11 cellular contexts compared by ENCODE assay signal in the genomic region with DNA sequence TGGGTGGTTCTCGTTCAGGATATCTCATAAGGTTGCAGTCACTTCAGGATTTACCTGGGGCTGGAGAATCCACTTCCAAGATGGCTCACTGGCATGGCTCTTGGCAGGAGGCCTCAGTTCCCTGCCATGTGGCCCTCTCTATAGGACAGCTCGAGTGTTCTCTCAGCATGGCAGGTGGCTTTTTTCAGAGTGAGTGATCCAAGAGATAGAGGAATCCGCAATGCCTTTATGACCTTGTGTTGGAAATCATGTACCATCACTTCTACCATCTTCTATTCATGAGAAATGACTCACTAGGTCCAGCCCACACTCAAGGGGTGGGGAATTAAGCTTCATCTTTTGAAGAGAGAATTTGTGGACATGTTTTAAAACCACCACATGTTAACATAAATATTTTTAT. TPM values are rescaled to one million over a fixed set of nuclear protein-coding genes. Genes with fewer than 3 reads are reported as not detected.
DNase-seq lines count a peak whose midpoint lies in the region; ATAC-seq lines count a peak whose summit lies in the region.
"Had no signal": no experiment of that assay in that cellular context is flagged by ENCODE, and none has a peak within 500 bp of the region (broad histone marks: within the 10 kb centered on the region; RNA-seq: fewer than 3 reads in every experiment).

No MANE protein-coding gene starts in this region.

- H3K27ac Mint-ChIP-seq in naive B cell, result peak overlapping the region; percentile 92 to 100 (median 97)

- peaks cover 19 to 21% of the 10 kb centered on the region in 2 donors for H3K36me3 Mint-ChIP-seq in naive B cell

- WGBS in thymus, result 89% methylated on average over 3 of the region's 3 CpGs

- H3K4me3 ChIP-seq in thymus (ENCODE audit: low read length), result no peak overlapping the region
- H3K4me3 ChIP-seq: smooth muscle cell had no signal

- H3K27me3 ChIP-seq in thymus (ENCODE audit: control insufficient read depth, insufficient read depth), result no peaks in the 10 kb centered on the region

- DNase-seq in activated gamma-delta T cell treated with anti-CD3 and anti-CD28 coated beads, Interleukin-2, amount 50 U/mL, for 16 hours (ENCODE audit: low read depth), result peak; percentile 21
- DNase-seq in activated gamma-delta T cell (lab: John Stamatoyannopoulos, UW), result no peak
- DNase-seq in activated CD8-positive, alpha-beta memory T cell treated with anti-CD3 and anti-CD28 coated beads for 24 hours, result peak; percentile 76
- DNase-seq in naive B cell, result no peak
- DNase-seq in AG20443 (ENCODE audit: low spot score), result no peak
- no peak for DNase-seq in RPMI8226
- no peak for DNase-seq in HUDEP-2 (lab: John Stamatoyannopoulos, UW; ENCODE audit: unreplicated experiment in 76 of 76)
- DNase-seq: NCI-H524 treated with DMSO at 0.1 percent for 48 hours had no signal

- peaks cover 39% of the 10 kb centered on the region for H3K4me1 ChIP-seq in thymus (ENCODE audit: control insufficient read depth, insufficient read depth, low read length)

- no peaks in the 10 kb centered on the region for H3K9me3 ChIP-seq in thymus (ENCODE audit: control insufficient read depth)

- no peak for ATAC-seq in naive B cell (ENCODE audit: low read depth in 2 of 2)

- peak overlapping the region in 6 of 8 donors; percentile 58 to 94 (median 78) for H3K4me3 Mint-ChIP-seq in naive B cell

- H3K27me3 Mint-ChIP-seq in naive B cell, result no peaks in the 10 kb centered on the region

- peak overlapping the region; percentile 77 for H3K27ac ChIP-seq in thymus (ENCODE audit: low read depth)

- peaks cover 0 to 4% (median 0%) of the 10 kb centered on the region in 7 donors for H3K9me3 Mint-ChIP-seq in naive B cell

- H3K4me1 Mint-ChIP-seq in naive B cell, result peaks cover 67 to 93% (median 83%) of the 10 kb centered on the region in 3 donors

- H3K36me3 ChIP-seq in thymus (ENCODE audit: control insufficient read depth, insufficient read depth), result peaks cover 9% of the 10 kb centered on the region

RNA-seq across cellular contexts. Expression of a gene that starts 37.8 kb away (rescaled TPM):
- polyA plus RNA-seq in naive B cell (ENCODE audit: low read depth in 6 of 6) (10 to 100 TPM; 22.1 to 54.6 (median 38.4) TPM), thymus (13.8 TPM)
- polyA plus RNA-seq: AG04450, smooth muscle cell had no signal

Comparison
In these comparisons a context has a peak if more than half of its experiments do, and no peak if none do; other contexts are left out.
1. DNase-seq: peak in activated gamma-delta T cell treated with anti-CD3 and anti-CD28 coated beads, Interleukin-2, amount 50 U/mL, for 16 hours (single experiment) and activated CD8-positive, alpha-beta memory T cell treated with anti-CD3 and anti-CD28 coated beads for 24 hours (single experiment); none in activated gamma-delta T cell (single experiment), naive B cell (single experiment), AG20443 (single experiment), RPMI8226 (single experiment) and HUDEP-2 (0 of 76).